ENCODE assay signal across 20 cellular contexts in genomic region chr4:133062851-133063250, GRCh38.
DNase-seq lines count a peak whose midpoint lies in the region; ATAC-seq, FAIRE-seq and TF ChIP-seq lines count a peak whose summit lies in the region.
"Had no signal": no experiment of that assay in that cellular context is flagged by ENCODE, and none has a peak within 500 bp of the region (broad histone marks: within the 10 kb centered on the region; RNA-seq: fewer than 3 reads in every experiment).

No MANE protein-coding gene starts in this region.

- no peaks in the 10 kb centered on the region for H3K79me2 ChIP-seq in astrocyte (ENCODE audit: insufficient read depth, low read length)

- CTCF ChIA-PET in activated CD8-positive, alpha-beta T cell treated with anti-CD3 and anti-CD28 coated beads, Interleukin-2, amount 10 ng/mL, durations not matched to agents 7 days and 5 days (lab: Charles Lee): no interaction called here

- no peaks in the 10 kb centered on the region for H3K4me1 Mint-ChIP-seq in astrocyte (ENCODE audit: low read depth, unreplicated experiment)
- H3K4me1 Mint-ChIP-seq in activated CD8-positive, alpha-beta T cell treated with anti-CD3 and anti-CD28 coated beads, Interleukin-2, amount 10 ng/mL, durations not matched to agents 7 days and 5 days (ENCODE audit: low read depth): no peaks in the 10 kb centered on the region
- H3K4me1 Mint-ChIP-seq in activated T-cell treated with anti-CD3 and anti-CD28 coated beads, Interleukin-2, amount 50 U/mL, for 4 hours (ENCODE audit: low read depth): no peaks in the 10 kb centered on the region
- H3K4me1 Mint-ChIP-seq: GM23338 had no signal

- DNase-seq in HS-27A (ENCODE audit: low read depth) (peak; percentile 52), astrocyte (ENCODE audit: low read depth) (peak; percentile 12), iris pigment epithelial cell (ENCODE audit: low read depth) (peak; percentile 7), epidermal melanocyte (ENCODE audit: insufficient read length, low spot score) (no peak)
- no peak for DNase-seq in activated CD8-positive, alpha-beta T cell treated with anti-CD3 and anti-CD28 coated beads, Interleukin-2, amount 10 ng/mL, durations not matched to agents 7 days and 5 days
- DNase-seq in activated T-cell treated with anti-CD3 and anti-CD28 coated beads, Interleukin-2, amount 50 U/mL, for 4 hours: no peak
- DNase-seq: BE2C, EL, IMR-90, MV-4-11, NCI-H1105 treated with DMSO at 0.1 percent for 48 hours, NCI-H2029 treated with DMSO at 0.1 percent for 48 hours, NCI-H2171, NCI-H345, NCI-H524, Right ventricle myocardium superior had no signal

- no peak overlapping the region for H3K4me2 ChIP-seq in astrocyte (ENCODE audit: low read length)
- H3K4me2 ChIP-seq: GM23338, KMS-11 had no signal

- no peaks in the 10 kb centered on the region for H3K9me3 ChIP-seq in astrocyte (ENCODE audit: insufficient read depth, low read depth, low read length)
- H3K9me3 ChIP-seq: BE2C had no signal

- POLR2A ChIA-PET in activated CD8-positive, alpha-beta T cell treated with anti-CD3 and anti-CD28 coated beads, Interleukin-2, amount 10 ng/mL, durations not matched to agents 7 days and 5 days (lab: Charles Lee): no interaction called here

- H3K27ac Mint-ChIP-seq in astrocyte (ENCODE audit: unreplicated experiment): no peak overlapping the region
- H3K27ac Mint-ChIP-seq in activated CD8-positive, alpha-beta T cell treated with anti-CD3 and anti-CD28 coated beads, Interleukin-2, amount 10 ng/mL, durations not matched to agents 7 days and 5 days: no peak overlapping the region
- H3K27ac Mint-ChIP-seq: GM23338 had no signal

- no peaks in the 10 kb centered on the region for H3K27me3 ChIP-seq in astrocyte (ENCODE audit: insufficient read depth, low read length)
- H3K27me3 ChIP-seq: BE2C had no signal

- ATAC-seq in activated CD8-positive, alpha-beta T cell treated with anti-CD3 and anti-CD28 coated beads, Interleukin-2, amount 10 ng/mL, durations not matched to agents 7 days and 5 days: no peak
- ATAC-seq in activated T-cell treated with anti-CD3 and anti-CD28 coated beads, Interleukin-2, amount 50 U/mL, for 4 hours: no peak
- ATAC-seq in GM21529 (IDR thresholded peaks at IDR 0.05; ENCODE audit: unreplicated experiment): no peak
- ATAC-seq: GM23338, HCT116 had no signal

- H3K4me1 ChIP-seq in astrocyte (ENCODE audit: insufficient read depth, low read length): no peaks in the 10 kb centered on the region
- H3K4me1 ChIP-seq: BE2C had no signal

- H3K4me3 Mint-ChIP-seq in astrocyte (ENCODE audit: unreplicated experiment): no peak overlapping the region
- no peak overlapping the region for H3K4me3 Mint-ChIP-seq in activated CD8-positive, alpha-beta T cell treated with anti-CD3 and anti-CD28 coated beads, Interleukin-2, amount 10 ng/mL, durations not matched to agents 7 days and 5 days
- no peak overlapping the region for H3K4me3 Mint-ChIP-seq in activated T-cell treated with anti-CD3 and anti-CD28 coated beads, Interleukin-2, amount 50 U/mL, for 4 hours
- H3K4me3 Mint-ChIP-seq: GM23338 had no signal

- H3K9ac ChIP-seq in astrocyte (ENCODE audit: low read length): no peak overlapping the region
- H3K9ac ChIP-seq: KMS-11 had no signal

- no peak overlapping the region for H3K27ac ChIP-seq in astrocyte (ENCODE audit: low read depth, low read length)
- H3K27ac ChIP-seq: KMS-11 had no signal

- H3K4me3 ChIP-seq in astrocyte (ENCODE audit: insufficient read depth, low read depth, low read length): no peak overlapping the region
- H3K4me3 ChIP-seq: GM23338 had no signal

- no peaks in the 10 kb centered on the region for H4K20me1 ChIP-seq in astrocyte (ENCODE audit: insufficient read depth, low read length)

- H2AFZ ChIP-seq in astrocyte (ENCODE audit: low read depth, low read length): no peak overlapping the region
- H2AFZ ChIP-seq: GM23338 had no signal

- no peaks in the 10 kb centered on the region for H3K27me3 Mint-ChIP-seq in astrocyte (ENCODE audit: low read depth, unreplicated experiment)
- no peaks in the 10 kb centered on the region for H3K27me3 Mint-ChIP-seq in activated CD8-positive, alpha-beta T cell treated with anti-CD3 and anti-CD28 coated beads, Interleukin-2, amount 10 ng/mL, durations not matched to agents 7 days and 5 days (ENCODE audit: low read depth)
- H3K27me3 Mint-ChIP-seq in activated T-cell treated with anti-CD3 and anti-CD28 coated beads, Interleukin-2, amount 50 U/mL, for 4 hours (ENCODE audit: low read depth): no peaks in the 10 kb centered on the region

- no peak for TF ChIP-seq CTCF in astrocyte (IDR thresholded peaks at IDR 0.05; ENCODE audit: insufficient read depth, low read depth, low read length)

- no peak for FAIRE-seq in astrocyte (lab: Jason Lieb, UNC)

- H3K36me3 Mint-ChIP-seq in astrocyte (ENCODE audit: low read depth, unreplicated experiment): no peaks in the 10 kb centered on the region
- no peaks in the 10 kb centered on the region for H3K36me3 Mint-ChIP-seq in activated CD8-positive, alpha-beta T cell treated with anti-CD3 and anti-CD28 coated beads, Interleukin-2, amount 10 ng/mL, durations not matched to agents 7 days and 5 days (ENCODE audit: low read depth)
- no peaks in the 10 kb centered on the region for H3K36me3 Mint-ChIP-seq in activated T-cell treated with anti-CD3 and anti-CD28 coated beads, Interleukin-2, amount 50 U/mL, for 4 hours (ENCODE audit: insufficient read depth)

- peaks cover 6% of the 10 kb centered on the region for H3K9me3 Mint-ChIP-seq in astrocyte (ENCODE audit: unreplicated experiment)
- H3K9me3 Mint-ChIP-seq in activated CD8-positive, alpha-beta T cell treated with anti-CD3 and anti-CD28 coated beads, Interleukin-2, amount 10 ng/mL, durations not matched to agents 7 days and 5 days (ENCODE audit: insufficient read depth): peaks cover 13% of the 10 kb centered on the region
- peaks cover 9% of the 10 kb centered on the region for H3K9me3 Mint-ChIP-seq in activated T-cell treated with anti-CD3 and anti-CD28 coated beads, Interleukin-2, amount 50 U/mL, for 4 hours
- H3K9me3 Mint-ChIP-seq: GM23338 had no signal

- H3K36me3 ChIP-seq in astrocyte (ENCODE audit: insufficient read depth, low read length): no peaks in the 10 kb centered on the region
- H3K36me3 ChIP-seq: BE2C had no signal

Comparison
In these comparisons a context has a peak if more than half of its experiments do, and no peak if none do; other contexts are left out.
1. DNase-seq: peak in HS-27A (single experiment), astrocyte (single experiment) and iris pigment epithelial cell (single experiment); none in activated CD8-positive, alpha-beta T cell treated with anti-CD3 and anti-CD28 coated beads, Interleukin-2, amount 10 ng/mL, durations not matched to agents 7 days and 5 days (single experiment), activated T-cell treated with anti-CD3 and anti-CD28 coated beads, Interleukin-2, amount 50 U/mL, for 4 hours (single experiment) and epidermal melanocyte (single experiment).